Comparison of ENCODE assay signal across 1 cellular context in the genomic region with DNA sequence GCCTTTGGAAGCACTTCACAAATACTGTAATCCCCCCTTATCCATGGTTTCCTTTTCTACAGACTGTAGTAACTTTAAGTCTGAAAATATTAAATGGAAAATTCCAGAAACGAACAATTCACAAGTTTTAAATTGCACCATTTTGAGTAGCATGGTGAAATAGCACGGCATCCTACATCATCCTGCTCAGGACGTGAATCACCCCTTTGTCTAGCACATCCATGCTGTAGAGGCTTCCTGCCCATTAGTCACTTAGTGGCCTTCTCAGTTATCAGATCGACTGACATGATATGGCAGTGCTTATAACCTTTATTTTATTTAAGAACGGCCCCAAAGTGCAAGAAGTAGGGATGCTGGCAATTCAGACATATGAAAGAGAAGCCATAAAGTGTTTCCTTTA.
TF ChIP-seq lines count a peak whose summit lies in the region.

No MANE protein-coding gene starts in this region.

TF ChIP-seq in GM12878, 131 proteins besides CTCF, POLR2A, EP300 and RAD21 (continued from another document):
- TF ChIP-seq, protein P1, sequence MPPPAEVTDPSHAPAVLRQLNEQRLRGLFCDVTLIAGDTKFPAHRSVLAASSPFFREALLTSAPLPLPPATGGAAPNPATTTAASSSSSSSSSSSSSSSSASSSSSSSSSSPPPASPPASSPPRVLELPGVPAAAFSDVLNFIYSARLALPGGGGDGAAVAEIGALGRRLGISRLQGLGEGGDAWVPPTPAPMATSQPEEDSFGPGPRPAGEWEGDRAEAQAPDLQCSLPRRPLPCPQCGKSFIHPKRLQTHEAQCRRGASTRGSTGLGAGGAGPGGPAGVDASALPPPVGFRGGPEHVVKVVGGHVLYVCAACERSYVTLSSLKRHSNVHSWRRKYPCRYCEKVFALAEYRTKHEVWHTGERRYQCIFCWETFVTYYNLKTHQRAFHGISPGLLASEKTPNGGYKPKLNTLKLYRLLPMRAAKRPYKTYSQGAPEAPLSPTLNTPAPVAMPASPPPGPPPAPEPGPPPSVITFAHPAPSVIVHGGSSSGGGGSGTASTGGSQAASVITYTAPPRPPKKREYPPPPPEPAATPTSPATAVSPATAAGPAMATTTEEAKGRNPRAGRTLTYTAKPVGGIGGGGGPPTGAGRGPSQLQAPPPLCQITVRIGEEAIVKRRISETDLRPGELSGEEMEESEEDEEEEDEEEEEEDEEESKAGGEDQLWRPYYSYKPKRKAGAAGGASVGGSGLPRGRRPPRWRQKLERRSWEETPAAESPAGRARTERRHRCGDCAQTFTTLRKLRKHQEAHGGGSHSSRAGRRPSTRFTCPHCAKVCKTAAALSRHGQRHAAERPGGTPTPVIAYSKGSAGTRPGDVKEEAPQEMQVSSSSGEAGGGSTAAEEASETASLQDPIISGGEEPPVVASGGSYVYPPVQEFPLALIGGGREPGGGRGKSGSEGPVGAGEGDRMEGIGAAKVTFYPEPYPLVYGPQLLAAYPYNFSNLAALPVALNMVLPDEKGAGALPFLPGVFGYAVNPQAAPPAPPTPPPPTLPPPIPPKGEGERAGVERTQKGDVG (CRISPR knock-in tag; IDR thresholded peaks at IDR 0.05): no peak
- TF ChIP-seq LARP7 (IDR thresholded peaks at IDR 0.05) (no peak), TCF3 (IDR thresholded peaks at IDR 0.05; ENCODE audit: borderline replicate concordance, insufficient read depth, low read depth, low read length) (no peak), IRF4 (IDR thresholded peaks at IDR 0.05; ENCODE audit: low read depth, low read length) (no peak), RAD51 (IDR thresholded peaks at IDR 0.05) (no peak), EZH2 (IDR thresholded peaks at IDR 0.05; ENCODE audit: borderline replicate concordance, control insufficient read depth, low read depth, low read length) (no peak), RCOR1 (conservative IDR thresholded peaks at IDR 0.05; ENCODE audit: low read depth, low read length) (no peak), MTA3 (IDR thresholded peaks at IDR 0.05; ENCODE audit: borderline replicate concordance, low read length) (no peak), NR2C1 (IDR thresholded peaks at IDR 0.05) (no peak)
- TF ChIP-seq, protein P2, sequence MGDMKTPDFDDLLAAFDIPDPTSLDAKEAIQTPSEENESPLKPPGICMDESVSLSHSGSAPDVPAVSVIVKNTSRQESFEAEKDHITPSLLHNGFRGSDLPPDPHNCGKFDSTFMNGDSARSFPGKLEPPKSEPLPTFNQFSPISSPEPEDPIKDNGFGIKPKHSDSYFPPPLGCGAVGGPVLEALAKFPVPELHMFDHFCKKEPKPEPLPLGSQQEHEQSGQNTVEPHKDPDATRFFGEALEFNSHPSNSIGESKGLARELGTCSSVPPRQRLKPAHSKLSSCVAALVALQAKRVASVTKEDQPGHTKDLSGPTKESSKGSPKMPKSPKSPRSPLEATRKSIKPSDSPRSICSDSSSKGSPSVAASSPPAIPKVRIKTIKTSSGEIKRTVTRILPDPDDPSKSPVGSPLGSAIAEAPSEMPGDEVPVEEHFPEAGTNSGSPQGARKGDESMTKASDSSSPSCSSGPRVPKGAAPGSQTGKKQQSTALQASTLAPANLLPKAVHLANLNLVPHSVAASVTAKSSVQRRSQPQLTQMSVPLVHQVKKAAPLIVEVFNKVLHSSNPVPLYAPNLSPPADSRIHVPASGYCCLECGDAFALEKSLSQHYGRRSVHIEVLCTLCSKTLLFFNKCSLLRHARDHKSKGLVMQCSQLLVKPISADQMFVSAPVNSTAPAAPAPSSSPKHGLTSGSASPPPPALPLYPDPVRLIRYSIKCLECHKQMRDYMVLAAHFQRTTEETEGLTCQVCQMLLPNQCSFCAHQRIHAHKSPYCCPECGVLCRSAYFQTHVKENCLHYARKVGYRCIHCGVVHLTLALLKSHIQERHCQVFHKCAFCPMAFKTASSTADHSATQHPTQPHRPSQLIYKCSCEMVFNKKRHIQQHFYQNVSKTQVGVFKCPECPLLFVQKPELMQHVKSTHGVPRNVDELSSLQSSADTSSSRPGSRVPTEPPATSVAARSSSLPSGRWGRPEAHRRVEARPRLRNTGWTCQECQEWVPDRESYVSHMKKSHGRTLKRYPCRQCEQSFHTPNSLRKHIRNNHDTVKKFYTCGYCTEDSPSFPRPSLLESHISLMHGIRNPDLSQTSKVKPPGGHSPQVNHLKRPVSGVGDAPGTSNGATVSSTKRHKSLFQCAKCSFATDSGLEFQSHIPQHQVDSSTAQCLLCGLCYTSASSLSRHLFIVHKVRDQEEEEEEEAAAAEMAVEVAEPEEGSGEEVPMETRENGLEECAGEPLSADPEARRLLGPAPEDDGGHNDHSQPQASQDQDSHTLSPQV (IDR thresholded peaks at IDR 0.05): no peak
- TF ChIP-seq, protein P3, sequence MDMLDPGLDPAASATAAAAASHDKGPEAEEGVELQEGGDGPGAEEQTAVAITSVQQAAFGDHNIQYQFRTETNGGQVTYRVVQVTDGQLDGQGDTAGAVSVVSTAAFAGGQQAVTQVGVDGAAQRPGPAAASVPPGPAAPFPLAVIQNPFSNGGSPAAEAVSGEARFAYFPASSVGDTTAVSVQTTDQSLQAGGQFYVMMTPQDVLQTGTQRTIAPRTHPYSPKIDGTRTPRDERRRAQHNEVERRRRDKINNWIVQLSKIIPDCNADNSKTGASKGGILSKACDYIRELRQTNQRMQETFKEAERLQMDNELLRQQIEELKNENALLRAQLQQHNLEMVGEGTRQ (IDR thresholded peaks at IDR 0.05; ENCODE audit: borderline replicate concordance, low read depth, low read length): no peak
- TF ChIP-seq, protein P4, sequence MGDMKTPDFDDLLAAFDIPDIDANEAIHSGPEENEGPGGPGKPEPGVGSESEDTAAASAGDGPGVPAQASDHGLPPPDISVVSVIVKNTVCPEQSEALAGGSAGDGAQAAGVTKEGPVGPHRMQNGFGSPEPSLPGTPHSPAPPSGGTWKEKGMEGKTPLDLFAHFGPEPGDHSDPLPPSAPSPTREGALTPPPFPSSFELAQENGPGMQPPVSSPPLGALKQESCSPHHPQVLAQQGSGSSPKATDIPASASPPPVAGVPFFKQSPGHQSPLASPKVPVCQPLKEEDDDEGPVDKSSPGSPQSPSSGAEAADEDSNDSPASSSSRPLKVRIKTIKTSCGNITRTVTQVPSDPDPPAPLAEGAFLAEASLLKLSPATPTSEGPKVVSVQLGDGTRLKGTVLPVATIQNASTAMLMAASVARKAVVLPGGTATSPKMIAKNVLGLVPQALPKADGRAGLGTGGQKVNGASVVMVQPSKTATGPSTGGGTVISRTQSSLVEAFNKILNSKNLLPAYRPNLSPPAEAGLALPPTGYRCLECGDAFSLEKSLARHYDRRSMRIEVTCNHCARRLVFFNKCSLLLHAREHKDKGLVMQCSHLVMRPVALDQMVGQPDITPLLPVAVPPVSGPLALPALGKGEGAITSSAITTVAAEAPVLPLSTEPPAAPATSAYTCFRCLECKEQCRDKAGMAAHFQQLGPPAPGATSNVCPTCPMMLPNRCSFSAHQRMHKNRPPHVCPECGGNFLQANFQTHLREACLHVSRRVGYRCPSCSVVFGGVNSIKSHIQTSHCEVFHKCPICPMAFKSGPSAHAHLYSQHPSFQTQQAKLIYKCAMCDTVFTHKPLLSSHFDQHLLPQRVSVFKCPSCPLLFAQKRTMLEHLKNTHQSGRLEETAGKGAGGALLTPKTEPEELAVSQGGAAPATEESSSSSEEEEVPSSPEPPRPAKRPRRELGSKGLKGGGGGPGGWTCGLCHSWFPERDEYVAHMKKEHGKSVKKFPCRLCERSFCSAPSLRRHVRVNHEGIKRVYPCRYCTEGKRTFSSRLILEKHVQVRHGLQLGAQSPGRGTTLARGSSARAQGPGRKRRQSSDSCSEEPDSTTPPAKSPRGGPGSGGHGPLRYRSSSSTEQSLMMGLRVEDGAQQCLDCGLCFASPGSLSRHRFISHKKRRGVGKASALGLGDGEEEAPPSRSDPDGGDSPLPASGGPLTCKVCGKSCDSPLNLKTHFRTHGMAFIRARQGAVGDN (IDR thresholded peaks at IDR 0.05): no peak
